In the genomic region with DNA sequence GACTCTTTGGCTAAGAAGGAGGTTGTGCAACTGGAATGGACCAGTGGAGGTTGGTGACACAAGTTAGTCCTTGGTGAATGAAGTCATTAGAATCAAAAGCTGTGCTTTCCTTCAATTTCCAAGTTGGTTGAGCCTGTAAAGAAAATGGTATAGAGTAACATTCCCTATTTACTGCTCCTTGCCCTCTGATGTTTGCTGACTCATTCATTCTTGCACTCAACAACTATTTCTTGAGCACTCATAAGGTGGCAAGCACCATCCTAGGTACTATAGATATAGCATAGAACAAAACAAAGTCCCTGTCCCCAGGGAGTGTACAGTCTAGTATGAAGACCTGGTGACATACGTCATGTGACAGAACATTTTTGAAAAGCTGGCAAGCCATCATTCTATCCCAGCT, we compare ENCODE assay signal across 20 cellular contexts.
A peak's percentile ranks its signal among the peaks of the same experiment; 100 is the strongest.
DNase-seq lines count a peak whose midpoint lies in the region; ATAC-seq, FAIRE-seq and TF ChIP-seq lines count a peak whose summit lies in the region.
"Had no signal": no experiment of that assay in that cellular context is flagged by ENCODE, and none has a peak within 500 bp of the region (broad histone marks: within the 10 kb centered on the region; RNA-seq: fewer than 3 reads in every experiment).

No MANE protein-coding gene starts in this region.

- 85% methylated on average over 1 of the region's 1 CpG for WGBS in A549 (ENCODE audit: missing lambda C conversion rate)
- 10% methylated on average over 1 of the region's 1 CpG for WGBS in K562 (ENCODE audit: insufficient coverage, low coverage, missing lambda C conversion rate)
- no CpG with 5 or more reads among the region's 1 CpG for WGBS in mesendoderm (ENCODE audit: extremely low coverage, insufficient coverage, low lambda C conversion rate)

- no peaks in the 10 kb centered on the region for H3K9me3 Mint-ChIP-seq in stimulated activated effector memory CD8-positive, alpha-beta T cell treated with anti-CD3 and anti-CD28 coated beads, Interleukin-12 subunit alpha, Interleukin-12 subunit beta, amount 100 ng/mL, for 72 hours
- H3K9me3 Mint-ChIP-seq: CD4-positive, alpha-beta T cell; CD8-positive, alpha-beta T cell had no signal

- H3K27ac ChIP-seq in A549 (no peak overlapping the region), K562 (ENCODE audit: extremely low read depth, low read depth, low read length) (no peak overlapping the region), mesendoderm (ENCODE audit: low read depth, low read length) (no peak overlapping the region)
- H3K27ac ChIP-seq: BLaER1 treated with 17β-estradiol and CSF1 and Interleukin-3, amounts not matched to agents 10 nM and 100 nM; C4-2B had no signal

- H2AFZ ChIP-seq in K562 (ENCODE audit: low read depth, low read length): no peak overlapping the region

- no peak overlapping the region for H4K5ac ChIP-seq in mesendoderm (ENCODE audit: low read length)

- in situ Hi-C loops in K562 (cut with MboI): no loop called here

- no peak for TF ChIP-seq POLR2A in A549 (IDR thresholded peaks at IDR 0.05; ENCODE audit: low read length)
- TF ChIP-seq POLR2A in K562 (conservative IDR thresholded peaks at IDR 0.05): no peak

- H3K4me3 ChIP-seq in A549 (no peak overlapping the region), K562 (no peak overlapping the region), mesendoderm (ENCODE audit: low read length) (no peak overlapping the region)
- H3K4me3 ChIP-seq: BLaER1 treated with 17β-estradiol and CSF1 and Interleukin-3, amounts not matched to agents 10 nM and 100 nM had no signal

- H3K27ac Mint-ChIP-seq in stimulated activated effector memory CD8-positive, alpha-beta T cell treated with anti-CD3 and anti-CD28 coated beads, Interleukin-12 subunit alpha, Interleukin-12 subunit beta, amount 100 ng/mL, for 72 hours: peak overlapping the region; percentile 12
- H3K27ac Mint-ChIP-seq: B cell; CD4-positive, alpha-beta T cell; CD8-positive, alpha-beta T cell had no signal

- TF ChIP-seq CTCF in A549 (IDR thresholded peaks at IDR 0.05) (no peak), K562 (IDR thresholded peaks at IDR 0.05 in 2 of 3, conservative IDR thresholded peaks at IDR 0.05 in 1 of 3; ENCODE audit: insufficient read depth in 2 of 3, low read depth in 1 of 3, low read length in 3 of 3) (no peak)

- no peak overlapping the region for H3K4me2 ChIP-seq in A549
- no peak overlapping the region for H3K4me2 ChIP-seq in K562 (ENCODE audit: insufficient read depth, low read length)
- H3K4me2 ChIP-seq in mesendoderm (ENCODE audit: low read length): no peak overlapping the region
- H3K4me2 ChIP-seq: BLaER1 treated with 17β-estradiol and CSF1 and Interleukin-3, amounts not matched to agents 10 nM and 100 nM had no signal

- H2BK120ac ChIP-seq in mesendoderm (ENCODE audit: low read depth, low read length): no peak overlapping the region

- no peaks in the 10 kb centered on the region for H4K20me1 ChIP-seq in K562 (replicated peaks; ENCODE audit: control insufficient read depth, insufficient read depth, low read length)
- H4K20me1 ChIP-seq: BLaER1 treated with 17β-estradiol and CSF1 and Interleukin-3, amounts not matched to agents 10 nM and 100 nM had no signal

- H3K79me1 ChIP-seq in mesendoderm (ENCODE audit: low read length): no peaks in the 10 kb centered on the region

- H3K27me3 ChIP-seq in K562 (ENCODE audit: control insufficient read depth in 2 of 2, insufficient read depth in 2 of 2, low read length in 2 of 2) (peaks cover 3 to 8% of the 10 kb centered on the region in 2 experiments; a peak in 3 of 5 replicates), mesendoderm (ENCODE audit: insufficient read depth, low read length, poor library complexity) (no peaks in the 10 kb centered on the region)
- H3K27me3 ChIP-seq: BLaER1 treated with 17β-estradiol and CSF1 and Interleukin-3, amounts not matched to agents 10 nM and 100 nM had no signal

- CTCF ChIA-PET in A549 (lab: Yijun Ruan, JAX) (interaction anchor here (1.0 to 1.1 kb wide), 2 partner anchors 316 to 399 kb away, joined by 3 to 4 read pairs; partner anchors contain the start of gene SLC16A9), K562 (lab: Yijun Ruan, JAX; ENCODE audit: low intra/inter-chr PET ratio) (no interaction called here)

- no peaks in the 10 kb centered on the region for H3K4me1 Mint-ChIP-seq in stimulated activated effector memory CD8-positive, alpha-beta T cell treated with anti-CD3 and anti-CD28 coated beads, Interleukin-12 subunit alpha, Interleukin-12 subunit beta, amount 100 ng/mL, for 72 hours
- H3K4me1 Mint-ChIP-seq: B cell had no signal

- no peak overlapping the region for H2BK5ac ChIP-seq in mesendoderm (ENCODE audit: low read length)

- H3K9ac ChIP-seq in K562 (ENCODE audit: insufficient read depth in 1 of 2, low read depth in 2 of 2, low read length in 2 of 2): no peak overlapping the region
- H3K9ac ChIP-seq in mesendoderm (ENCODE audit: low read length): no peak overlapping the region
- H3K9ac ChIP-seq: BLaER1 treated with 17β-estradiol and CSF1 and Interleukin-3, amounts not matched to agents 10 nM and 100 nM had no signal

- TF ChIP-seq EP300 in A549 (IDR thresholded peaks at IDR 0.05) (no peak), K562 (IDR thresholded peaks at IDR 0.05; ENCODE audit: low read length) (no peak)

- H4K8ac ChIP-seq in mesendoderm (ENCODE audit: low read depth, low read length): no peak overlapping the region

- H3K23ac ChIP-seq in mesendoderm (ENCODE audit: low read length): no peak overlapping the region

- FAIRE-seq in A549 (lab: Jason Lieb, UNC) (no peak), K562 (lab: Jason Lieb, UNC) (no peak)
- FAIRE-seq: A204.1, D721Med, G401.6, GM19239 had no signal

- DNase-seq in A549 (ENCODE audit: low read depth in 1 of 2, low spot score in 1 of 2): no peak
- no peak for DNase-seq in K562 (ENCODE audit: extremely low read depth in 1 of 4, low spot score in 3 of 4)
- no peak for DNase-seq in stimulated activated effector memory CD8-positive, alpha-beta T cell treated with anti-CD3 and anti-CD28 coated beads, Interleukin-12 subunit alpha, Interleukin-12 subunit beta, amount 100 ng/mL, for 72 hours (ENCODE audit: low spot score in 2 of 2)
- no peak for DNase-seq in Right ventricle myocardium inferior (ENCODE audit: missing footprints)
- DNase-seq in mesendoderm: no peak
- DNase-seq: 8988T; AML-193; Caco-2; Calu3; CD4-positive, alpha-beta T cell; CD8-positive, alpha-beta T cell; DMS79 treated with DMSO at 0.1 percent for 48 hours; GF-D8 had no signal

- H3K79me2 ChIP-seq in K562 (ENCODE audit: control insufficient read depth, insufficient read depth, low read length) (no peaks in the 10 kb centered on the region), mesendoderm (ENCODE audit: control insufficient read depth, insufficient read depth, low read length) (no peaks in the 10 kb centered on the region)

- BruUV-seq in K562 (replicated peaks; lab: Mats Ljungman, UMichigan): no TSS peak

- H3K36me3 ChIP-seq in K562 (ENCODE audit: control insufficient read depth, insufficient read depth, low read length) (no peaks in the 10 kb centered on the region), mesendoderm (ENCODE audit: control insufficient read depth, insufficient read depth, low read length) (no peaks in the 10 kb centered on the region)
- H3K36me3 ChIP-seq: BLaER1 treated with 17β-estradiol and CSF1 and Interleukin-3, amounts not matched to agents 10 nM and 100 nM had no signal

- H3K9me1 ChIP-seq in K562 (ENCODE audit: control insufficient read depth, insufficient read depth, low read length): no peaks in the 10 kb centered on the region

- ATAC-seq in A549 (no peak), K562 (no peak), Right ventricle myocardium inferior (no peak)
- no peak for ATAC-seq in stimulated activated effector memory CD8-positive, alpha-beta T cell treated with anti-CD3 and anti-CD28 coated beads, Interleukin-12 subunit alpha, Interleukin-12 subunit beta, amount 100 ng/mL, for 72 hours
- ATAC-seq: CD8-positive, alpha-beta T cell had no signal

- TF ChIP-seq RAD21 in A549 (conservative IDR thresholded peaks at IDR 0.05 in 1 of 2, IDR thresholded peaks at IDR 0.05 in 1 of 2) (no peak), K562 (CRISPR knock-in tag; conservative IDR thresholded peaks at IDR 0.05 in 1 of 2, IDR thresholded peaks at IDR 0.05 in 1 of 2) (no peak)

- H3K36me3 Mint-ChIP-seq in stimulated activated effector memory CD8-positive, alpha-beta T cell treated with anti-CD3 and anti-CD28 coated beads, Interleukin-12 subunit alpha, Interleukin-12 subunit beta, amount 100 ng/mL, for 72 hours: no peaks in the 10 kb centered on the region
- H3K36me3 Mint-ChIP-seq: CD8-positive, alpha-beta T cell had no signal

- intact Hi-C loops in K562 (cut with micrococcal nuclease): loop anchor here (10.0 kb wide), 1 partner anchor 780 kb away; no protein-coding TSS in a partner anchor
- intact Hi-C loops in Right ventricle myocardium inferior (cut with DNase I): no loop called here

- no peak overlapping the region for H2AK5ac ChIP-seq in mesendoderm (ENCODE audit: low read length)

- no peaks in the 10 kb centered on the region for H3K4me1 ChIP-seq in A549
- no peaks in the 10 kb centered on the region; a peak in 1 of 5 replicates for H3K4me1 ChIP-seq in K562 (replicated peaks in 1 of 2; ENCODE audit: control insufficient read depth in 2 of 2, insufficient read depth in 2 of 2, low read length in 2 of 2)
- no peaks in the 10 kb centered on the region for H3K4me1 ChIP-seq in mesendoderm (ENCODE audit: control insufficient read depth, low read depth, low read length)
- H3K4me1 ChIP-seq: Caco-2 had no signal

- no peak overlapping the region for H3K4me3 Mint-ChIP-seq in stimulated activated effector memory CD8-positive, alpha-beta T cell treated with anti-CD3 and anti-CD28 coated beads, Interleukin-12 subunit alpha, Interleukin-12 subunit beta, amount 100 ng/mL, for 72 hours
- H3K4me3 Mint-ChIP-seq: B cell; CD4-positive, alpha-beta T cell; CD8-positive, alpha-beta T cell had no signal

- no peak overlapping the region for H3K18ac ChIP-seq in mesendoderm (ENCODE audit: low read length)

- H3K56ac ChIP-seq in mesendoderm (ENCODE audit: low read length): no peak overlapping the region

- no peak overlapping the region for H3K4ac ChIP-seq in mesendoderm (ENCODE audit: low read depth, low read length)

- POLR2A ChIA-PET in A549 (lab: Yijun Ruan, JAX) (no interaction called here), K562 (lab: Yijun Ruan, JAX) (no interaction called here)

- no peaks in the 10 kb centered on the region; the same call in 2 of the 3 replicates for H3K9me3 ChIP-seq in A549
- H3K9me3 ChIP-seq in K562 (replicated peaks; ENCODE audit: control insufficient read depth, insufficient read depth, low read depth, low read length): no peaks in the 10 kb centered on the region
- H3K9me3 ChIP-seq: BLaER1 treated with 17β-estradiol and CSF1 and Interleukin-3, amounts not matched to agents 10 nM and 100 nM; Caco-2 had no signal

- H2BK15ac ChIP-seq in mesendoderm (replicated peaks; ENCODE audit: low read depth): no peak overlapping the region

TF ChIP-seq in A549, 52 proteins besides CTCF, POLR2A, EP300 and RAD21:
- TF ChIP-seq FOSL2 (IDR thresholded peaks at IDR 0.05): no peak
- no peak for TF ChIP-seq FOSL2 (CRISPR knock-in tag; IDR thresholded peaks at IDR 0.05)
- TF ChIP-seq MAFK (IDR thresholded peaks at IDR 0.05; ENCODE audit: partially characterized antibody): peak; percentile 53

TF ChIP-seq in K562, 482 proteins besides CTCF, POLR2A, EP300 and RAD21 (continues in another document):
- TF ChIP-seq MAFK (IDR thresholded peaks at IDR 0.05; ENCODE audit: low read length): peak; percentile 41; the same call in 1 of the 2 replicates
- TF ChIP-seq MAFF (IDR thresholded peaks at IDR 0.05; ENCODE audit: low read length): peak; percentile 43; the same call in 1 of the 2 replicates

Comparison
In these comparisons a context has a peak if more than half of its experiments do, and no peak if none do; other contexts are left out.
1. Of the 35 proteins assayed by ChIP-seq in both K562 and A549: peak only in K562: none; only in A549: none; in both: MAFK; in neither: 34.